Comparison of ENCODE assay signal across 19 cellular contexts in the genomic region with DNA sequence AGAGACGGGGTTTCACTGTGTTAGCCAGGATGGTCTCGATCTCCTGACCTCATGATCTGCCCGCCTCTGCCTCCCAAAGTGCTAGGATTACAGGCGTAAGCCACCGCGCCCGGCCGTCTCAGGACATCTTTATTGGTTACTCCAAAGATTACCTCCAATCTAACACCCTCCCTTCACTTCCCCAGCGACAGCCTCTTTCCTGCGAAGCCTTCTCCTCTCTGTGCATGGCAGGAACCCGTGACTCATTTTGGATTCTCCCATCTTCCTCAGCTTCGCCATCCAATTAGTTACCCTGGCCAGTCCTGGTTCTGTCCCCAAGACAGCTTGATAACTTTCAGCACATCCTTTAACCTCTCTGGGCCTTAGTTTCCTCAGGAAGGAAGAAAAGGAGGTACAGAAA. TPM values are rescaled to one million over a fixed set of nuclear protein-coding genes. Genes with fewer than 3 reads are reported as not detected.
"Had no signal": no experiment of that assay in that cellular context is flagged by ENCODE, and none has a peak within 500 bp of the region (broad histone marks: within the 10 kb centered on the region; RNA-seq: fewer than 3 reads in every experiment).

No MANE protein-coding gene starts in this region.

- H3K9me3 Mint-ChIP-seq: activated CD4-positive, alpha-beta memory T cell treated with anti-CD3 and anti-CD28 coated beads, Interleukin-2, amount 10 ng/mL, durations not matched to agents 7 days and 5 days; activated naive CD4-positive, alpha-beta T cell treated with anti-CD3 and anti-CD28 coated beads, Interleukin-2, amount 50 U/mL, for 72 hours; activated T-cell treated with anti-CD3 and anti-CD28 coated beads, Interleukin-2, amount 50 U/mL, for 72 hours; nephron; stimulated activated memory B cell treated with anti-CD40 and anti-IgM and Interleukin-4, amounts not matched to agents 10 μg/mL and 1 μg/mL and 100 μg/mL, for 72 hours; WTC11 had no signal

- H3K9me3 ChIP-seq: body of pancreas, left ventricle myocardium inferior, upper lobe of left lung had no signal

- H3K36me3 ChIP-seq: left ventricle myocardium inferior, upper lobe of left lung had no signal

- H3K27me3 ChIP-seq: body of pancreas, upper lobe of left lung had no signal

- H3K27ac ChIP-seq: body of pancreas, coronary artery, left ventricle myocardium inferior had no signal

- H3K4me1 Mint-ChIP-seq: activated CD4-positive, alpha-beta memory T cell treated with anti-CD3 and anti-CD28 coated beads, Interleukin-2, amount 10 ng/mL, durations not matched to agents 7 days and 5 days; memory B cell; nephron; stimulated activated memory B cell treated with anti-CD40 and anti-IgM and Interleukin-4, amounts not matched to agents 10 μg/mL and 1 μg/mL and 100 μg/mL, for 72 hours had no signal

- DNase-seq: activated CD4-positive, alpha-beta memory T cell treated with anti-CD3 and anti-CD28 coated beads, Interleukin-2, amount 10 ng/mL, durations not matched to agents 7 days and 5 days; activated CD4-positive, alpha-beta T cell treated with anti-CD3 and anti-CD28 coated beads for 4 hours; activated gamma-delta T cell; activated T-cell treated with anti-CD3 and anti-CD28 coated beads, Interleukin-2, amount 50 U/mL, for 72 hours; body of pancreas; central memory CD4-positive, alpha-beta T cell; effector CD8-positive, alpha-beta T cell; left ventricle myocardium inferior; stimulated activated CD4-positive, alpha-beta T cell treated with anti-CD3 and anti-CD28 coated beads, Interleukin-12 subunit alpha, Interleukin-12 subunit beta, amount 100 ng/mL, for 4 hours; stimulated activated CD4-positive, alpha-beta T cell treated with anti-CD3 and anti-CD28 coated beads, Interleukin-2, amount 100 ng/mL, for 24 hours; T-helper 2 cell; upper lobe of left lung had no signal

- H3K4me1 ChIP-seq: body of pancreas had no signal

- H3K4me3 ChIP-seq: body of pancreas, coronary artery, left ventricle myocardium inferior, upper lobe of left lung had no signal

- ATAC-seq: activated naive CD4-positive, alpha-beta T cell treated with anti-CD3 and anti-CD28 coated beads, Interleukin-2, amount 50 U/mL, for 72 hours; activated T-cell treated with anti-CD3 and anti-CD28 coated beads, Interleukin-2, amount 50 U/mL, for 72 hours; body of pancreas; stimulated activated memory B cell treated with anti-CD40 and anti-IgM and Interleukin-4, amounts not matched to agents 10 μg/mL and 1 μg/mL and 100 μg/mL, for 72 hours; WTC11 had no signal

- H3K27ac Mint-ChIP-seq: activated CD4-positive, alpha-beta memory T cell treated with anti-CD3 and anti-CD28 coated beads, Interleukin-2, amount 10 ng/mL, durations not matched to agents 7 days and 5 days; activated T-cell treated with anti-CD3 and anti-CD28 coated beads, Interleukin-2, amount 50 U/mL, for 72 hours; memory B cell; nephron; stimulated activated memory B cell treated with anti-CD40 and anti-IgM and Interleukin-4, amounts not matched to agents 10 μg/mL and 1 μg/mL and 100 μg/mL, for 72 hours; WTC11 had no signal

- H3K36me3 Mint-ChIP-seq: activated naive CD4-positive, alpha-beta T cell treated with anti-CD3 and anti-CD28 coated beads, Interleukin-2, amount 50 U/mL, for 72 hours; memory B cell; stimulated activated memory B cell treated with anti-CD40 and anti-IgM and Interleukin-4, amounts not matched to agents 10 μg/mL and 1 μg/mL and 100 μg/mL, for 72 hours; WTC11 had no signal

- H3K4me3 Mint-ChIP-seq: activated CD4-positive, alpha-beta memory T cell treated with anti-CD3 and anti-CD28 coated beads, Interleukin-2, amount 10 ng/mL, durations not matched to agents 7 days and 5 days; activated T-cell treated with anti-CD3 and anti-CD28 coated beads, Interleukin-2, amount 50 U/mL, for 72 hours; memory B cell; nephron; stimulated activated memory B cell treated with anti-CD40 and anti-IgM and Interleukin-4, amounts not matched to agents 10 μg/mL and 1 μg/mL and 100 μg/mL, for 72 hours; WTC11 had no signal

RNA-seq across cellular contexts. Expression of gene TOX2, which starts 51.3 kb away (rescaled TPM):
- total RNA-seq: osteocyte had no signal
